8 cellular contexts compared by ENCODE assay signal in the genomic region with DNA sequence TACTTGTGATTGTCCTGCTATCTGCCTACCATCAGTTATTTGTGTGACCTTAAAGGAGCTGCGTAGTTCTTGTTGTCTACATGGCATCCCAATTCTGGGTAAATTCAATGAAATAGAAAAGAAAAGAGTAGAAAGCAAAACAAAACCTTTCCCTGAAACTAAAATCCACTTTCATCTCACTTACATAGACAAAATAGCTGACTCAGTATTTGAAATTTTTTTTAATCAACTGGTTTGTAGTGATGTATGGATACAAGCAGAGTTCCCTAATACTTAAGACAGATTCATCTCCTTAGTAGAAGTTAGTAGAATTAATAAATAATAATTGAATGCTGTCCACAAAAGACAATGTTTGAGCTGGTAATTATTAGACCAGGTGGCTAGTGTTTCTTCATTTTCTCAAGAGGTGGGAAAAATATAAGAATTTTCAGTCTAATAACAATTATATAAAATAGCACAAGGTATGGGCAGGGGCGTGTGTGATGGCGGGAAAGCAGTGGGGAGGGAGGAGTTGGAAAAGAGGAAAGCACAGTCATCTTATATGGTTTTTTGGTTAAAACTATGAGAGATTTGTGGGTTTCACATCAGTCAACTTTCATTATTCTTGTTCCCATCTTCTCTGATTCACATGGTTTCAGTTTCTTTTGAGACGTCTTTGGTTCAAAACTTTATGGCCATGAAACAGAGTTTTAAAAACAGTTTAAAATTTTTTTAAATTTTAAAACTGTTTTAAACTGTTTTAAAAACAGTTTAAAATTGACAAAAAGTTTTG.
DNase-seq lines count a peak whose midpoint lies in the region; ATAC-seq and TF ChIP-seq lines count a peak whose summit lies in the region.

No MANE protein-coding gene starts in this region.

- H3K4me3 Mint-ChIP-seq in activated naive CD8-positive, alpha-beta T cell treated with anti-CD3 and anti-CD28 coated beads, Interleukin-2, amount 50 U/mL, for 24 hours: no peak overlapping the region

- ATAC-seq in GM19467 (IDR thresholded peaks at IDR 0.05; ENCODE audit: unreplicated experiment): peak; percentile 79
- peak; percentile 91 for ATAC-seq in HG03175 (IDR thresholded peaks at IDR 0.05; ENCODE audit: unreplicated experiment)
- ATAC-seq in activated naive CD8-positive, alpha-beta T cell treated with anti-CD3 and anti-CD28 coated beads, Interleukin-2, amount 50 U/mL, for 24 hours: peak; percentile 87

- peaks cover 3% of the 10 kb centered on the region for H3K36me3 Mint-ChIP-seq in activated naive CD8-positive, alpha-beta T cell treated with anti-CD3 and anti-CD28 coated beads, Interleukin-2, amount 50 U/mL, for 24 hours (ENCODE audit: low read depth)

- peak overlapping the region; percentile 69 for H3K27ac Mint-ChIP-seq in activated naive CD8-positive, alpha-beta T cell treated with anti-CD3 and anti-CD28 coated beads, Interleukin-2, amount 50 U/mL, for 24 hours

- H3K9me3 Mint-ChIP-seq in activated naive CD8-positive, alpha-beta T cell treated with anti-CD3 and anti-CD28 coated beads, Interleukin-2, amount 50 U/mL, for 24 hours: peaks cover 9% of the 10 kb centered on the region

- peaks cover 55% of the 10 kb centered on the region for H3K27me3 Mint-ChIP-seq in activated naive CD8-positive, alpha-beta T cell treated with anti-CD3 and anti-CD28 coated beads, Interleukin-2, amount 50 U/mL, for 24 hours

- peaks cover 29% of the 10 kb centered on the region for H3K4me1 Mint-ChIP-seq in activated naive CD8-positive, alpha-beta T cell treated with anti-CD3 and anti-CD28 coated beads, Interleukin-2, amount 50 U/mL, for 24 hours

- in situ Hi-C loops in GM13976 (cut with MboI; ENCODE audit: low sequenced_read_pairs, unreplicated experiment): loop anchor here (25.0 kb wide), 2 partner anchors 285 to 560 kb away; partner anchors contain the start of gene SPRY1

- DNase-seq in GM13976 (ENCODE audit: low spot score) (peak; percentile 30), dermis blood vessel endothelial cell (no peak), NCI-H1694 (lab: John Stamatoyannopoulos, UW) (no peak), AG08396 (ENCODE audit: low spot score) (no peak), posterior vena cava (ENCODE audit: low spot score) (no peak)
- peak; percentile 23 for DNase-seq in activated naive CD8-positive, alpha-beta T cell treated with anti-CD3 and anti-CD28 coated beads, Interleukin-2, amount 50 U/mL, for 24 hours

- no peak for TF ChIP-seq CTCF in GM13976 (IDR thresholded peaks at IDR 0.05; ENCODE audit: borderline replicate concordance, control extremely low read depth, extremely low read depth, insufficient read depth, missing control alignments)

- intact Hi-C loops in posterior vena cava (cut with DNase I): no loop called here

Comparison
In these comparisons a context has a peak if more than half of its experiments do, and no peak if none do; other contexts are left out.
1. DNase-seq: peak in GM13976 (single experiment) and activated naive CD8-positive, alpha-beta T cell treated with anti-CD3 and anti-CD28 coated beads, Interleukin-2, amount 50 U/mL, for 24 hours (single experiment); none in dermis blood vessel endothelial cell (single experiment), NCI-H1694 (single experiment), AG08396 (single experiment) and posterior vena cava (single experiment).
2. Peak in every context shown above with its lines, with median percentiles within 50 percentile points of each other: ATAC-seq.